24 cellular contexts compared by ENCODE assay signal in genomic region chr1:93611656-93612055, GRCh38.
DNase-seq lines count a peak whose midpoint lies in the region; ATAC-seq and TF ChIP-seq lines count a peak whose summit lies in the region.
"Had no signal": no experiment of that assay in that cellular context is flagged by ENCODE, and none has a peak within 500 bp of the region (broad histone marks: within the 10 kb centered on the region; RNA-seq: fewer than 3 reads in every experiment).

No MANE protein-coding gene starts in this region.

- ATAC-seq in RWPE2 (ENCODE audit: low read depth): no peak
- ATAC-seq in gastrocnemius medialis: no peak
- no peak for ATAC-seq in GM21381 (IDR thresholded peaks at IDR 0.05; ENCODE audit: unreplicated experiment)
- no peak for ATAC-seq in GM18870 (IDR thresholded peaks at IDR 0.05; ENCODE audit: unreplicated experiment)
- ATAC-seq: activated T-cell treated with anti-CD3 and anti-CD28 coated beads, Interleukin-2, amount 50 U/mL, for 4 hours; HCT116 had no signal

- H3K36me3 Mint-ChIP-seq in Calu3 (ENCODE audit: insufficient read depth, unreplicated experiment) (peaks cover 29% of the 10 kb centered on the region), endodermal cell (ENCODE audit: low read depth) (peaks cover 18% of the 10 kb centered on the region)
- H3K36me3 Mint-ChIP-seq: CD4-positive, CD25-positive, alpha-beta regulatory T cell had no signal

- CTCF ChIA-PET in Calu3 (lab: Charles Lee): no interaction called here

- H3K36me3 ChIP-seq in RWPE2 (ENCODE audit: low read depth): peaks cover 38% of the 10 kb centered on the region
- H3K36me3 ChIP-seq in endodermal cell (ENCODE audit: control insufficient read depth, insufficient read depth, low read length): peaks cover 57% of the 10 kb centered on the region
- H3K36me3 ChIP-seq in gastrocnemius medialis: no peaks in the 10 kb centered on the region

- no peak overlapping the region for H3K4me3 ChIP-seq in RWPE2 (ENCODE audit: severe bottlenecking)
- no peak overlapping the region for H3K4me3 ChIP-seq in endodermal cell (ENCODE audit: low read length)
- peak overlapping the region; percentile 16 to 71 (median 62) for H3K4me3 ChIP-seq in gastrocnemius medialis
- H3K4me3 ChIP-seq: SJSA1, smooth muscle cell had no signal

- intact Hi-C loops in Calu3 (cut with micrococcal nuclease; ENCODE audit: unreplicated experiment): no loop called here
- intact Hi-C loops in gastrocnemius medialis (cut with DNase I; ENCODE audit: low total_unique reads): loop anchor here (5.0 kb wide), 1 partner anchor 626 kb away; the partner anchor contains the start of gene ARHGAP29

- H3K9ac ChIP-seq in endodermal cell (ENCODE audit: extremely low read depth, low read length, poor library complexity, severe bottlenecking): no peak overlapping the region

- H3K27ac Mint-ChIP-seq in Calu3 (ENCODE audit: unreplicated experiment): no peak overlapping the region
- peak overlapping the region; percentile 1 for H3K27ac Mint-ChIP-seq in endodermal cell
- H3K27ac Mint-ChIP-seq: CD4-positive, CD25-positive, alpha-beta regulatory T cell; T-helper 1 cell treated with Interleukin-12 subunit alpha and Interleukin-12 subunit beta and Interleukin-4 antibody, amounts not matched to agents 30 μg/mL and 1 μg/mL, for 36 hours had no signal

- in situ Hi-C loops in gastrocnemius medialis (cut with MboI; ENCODE audit: low sequenced_read_pairs in 4 of 4): loop anchor here in 3 of 4 donors (10.0 kb wide), 1 partner anchor 167 kb away; the partner anchor contains the start of gene FNBP1L (in 3 of the 3)

- H3K27me3 ChIP-seq in RWPE2 (ENCODE audit: insufficient read depth, poor library complexity, severe bottlenecking) (no peaks in the 10 kb centered on the region), endodermal cell (ENCODE audit: control insufficient read depth, insufficient read depth, low read length, poor library complexity, severe bottlenecking) (no peaks in the 10 kb centered on the region), gastrocnemius medialis (no peaks in the 10 kb centered on the region)
- H3K27me3 ChIP-seq: SJSA1 had no signal

- peaks cover 77% of the 10 kb centered on the region for H3K4me1 ChIP-seq in RWPE2 (ENCODE audit: insufficient read depth, poor library complexity, severe bottlenecking)
- peaks cover 38% of the 10 kb centered on the region for H3K4me1 ChIP-seq in endodermal cell (ENCODE audit: control insufficient read depth, insufficient read depth, low read length)
- peaks cover 78 to 96% of the 10 kb centered on the region in 2 donors for H3K4me1 ChIP-seq in gastrocnemius medialis

- no peak for TF ChIP-seq POLR2A in gastrocnemius medialis (IDR thresholded peaks at IDR 0.05)

- H3K27ac ChIP-seq in RWPE2 (ENCODE audit: poor library complexity, severe bottlenecking) (peak overlapping the region; percentile 96), endodermal cell (ENCODE audit: low read depth, low read length) (no peak overlapping the region), gastrocnemius medialis (peak overlapping the region; percentile 84 to 90 (median 87))
- H3K27ac ChIP-seq: HL-60, SJSA1 had no signal

- WGBS in endodermal cell (ENCODE audit: insufficient coverage in 1 of 2, insufficient read length in 1 of 2), 2 experiments: 95 to 96% methylated on average over 4 to 5 of the region's 5 CpGs

- no peaks in the 10 kb centered on the region for H3K9me3 ChIP-seq in RWPE2 (ENCODE audit: severe bottlenecking)
- no peaks in the 10 kb centered on the region for H3K9me3 ChIP-seq in endodermal cell (ENCODE audit: control insufficient read depth, low read length)
- no peaks in the 10 kb centered on the region for H3K9me3 ChIP-seq in gastrocnemius medialis
- H3K9me3 ChIP-seq: SJSA1 had no signal

- DNase-seq in Calu3: no peak
- DNase-seq in RWPE2 (ENCODE audit: low spot score): no peak
- DNase-seq in endodermal cell: no peak
- no peak for DNase-seq in gastrocnemius medialis
- no peak for DNase-seq in NCI-H2081 treated with DMSO at 0.1 percent for 48 hours (lab: John Stamatoyannopoulos, UW)
- DNase-seq: activated CD4-positive, alpha-beta T cell treated with anti-CD3 and anti-CD28 coated beads for 4 hours; activated naive CD4-positive, alpha-beta T cell; activated T-cell treated with anti-CD3 and anti-CD28 coated beads, Interleukin-2, amount 50 U/mL, for 4 hours; CD4-positive, CD25-positive, alpha-beta regulatory T cell; DMS 273 treated with DMSO at 0.1 percent for 48 hours; effector CD8-positive, alpha-beta T cell; foreskin melanocyte; islet precursor cell; Kasumi-1; NCI-H2171; NCI-H510A treated with DMSO at 0.1 percent for 48 hours; stimulated activated CD4-positive, alpha-beta T cell treated with anti-CD3 and anti-CD28 coated beads, Interleukin-2, amount 100 ng/mL, for 24 hours had no signal

- H3K27me3 Mint-ChIP-seq in Calu3 (ENCODE audit: unreplicated experiment): no peaks in the 10 kb centered on the region
- no peaks in the 10 kb centered on the region for H3K27me3 Mint-ChIP-seq in endodermal cell (ENCODE audit: insufficient read depth)
- H3K27me3 Mint-ChIP-seq: CD4-positive, CD25-positive, alpha-beta regulatory T cell had no signal

- BruUV-seq in Calu3 (replicated peaks; lab: Mats Ljungman, UMichigan): TSS peak; percentile 18

- TF ChIP-seq CTCF in Calu3 (IDR thresholded peaks at IDR 0.05; ENCODE audit: unreplicated experiment) (no peak), RWPE2 (IDR thresholded peaks at IDR 0.05; ENCODE audit: poor library complexity, severe bottlenecking) (no peak), endodermal cell (conservative IDR thresholded peaks at IDR 0.05) (no peak), gastrocnemius medialis (IDR thresholded peaks at IDR 0.05 in 4 of 5, conservative IDR thresholded peaks at IDR 0.05 in 1 of 5) (no peak)

- no peak overlapping the region for H3K4me3 Mint-ChIP-seq in Calu3 (ENCODE audit: low read depth, unreplicated experiment)
- no peak overlapping the region for H3K4me3 Mint-ChIP-seq in endodermal cell
- H3K4me3 Mint-ChIP-seq: activated T-cell treated with anti-CD3 and anti-CD28 coated beads, Interleukin-2, amount 50 U/mL, for 4 hours; CD4-positive, CD25-positive, alpha-beta regulatory T cell; T-helper 1 cell treated with Interleukin-12 subunit alpha and Interleukin-12 subunit beta and Interleukin-4 antibody, amounts not matched to agents 30 μg/mL and 1 μg/mL, for 36 hours had no signal

- H3K4me1 Mint-ChIP-seq in Calu3 (ENCODE audit: low read depth, unreplicated experiment) (peaks cover 70% of the 10 kb centered on the region), endodermal cell (peaks cover 71% of the 10 kb centered on the region)

- H3K9me3 Mint-ChIP-seq in Calu3 (ENCODE audit: low read depth, unreplicated experiment) (no peaks in the 10 kb centered on the region), endodermal cell (no peaks in the 10 kb centered on the region)
- H3K9me3 Mint-ChIP-seq: activated T-cell treated with anti-CD3 and anti-CD28 coated beads, Interleukin-2, amount 50 U/mL, for 4 hours; CD4-positive, CD25-positive, alpha-beta regulatory T cell; T-helper 1 cell treated with Interleukin-12 subunit alpha and Interleukin-12 subunit beta and Interleukin-4 antibody, amounts not matched to agents 30 μg/mL and 1 μg/mL, for 36 hours had no signal

Comparison
In these comparisons a context has a peak if more than half of its experiments do, and no peak if none do; other contexts are left out.
1. H3K4me3 ChIP-seq: peak in gastrocnemius medialis (4 of 4); none in RWPE2 (single experiment) and endodermal cell (single experiment).